Comparison of ENCODE assay signal across 8 cellular contexts in the genomic region with DNA sequence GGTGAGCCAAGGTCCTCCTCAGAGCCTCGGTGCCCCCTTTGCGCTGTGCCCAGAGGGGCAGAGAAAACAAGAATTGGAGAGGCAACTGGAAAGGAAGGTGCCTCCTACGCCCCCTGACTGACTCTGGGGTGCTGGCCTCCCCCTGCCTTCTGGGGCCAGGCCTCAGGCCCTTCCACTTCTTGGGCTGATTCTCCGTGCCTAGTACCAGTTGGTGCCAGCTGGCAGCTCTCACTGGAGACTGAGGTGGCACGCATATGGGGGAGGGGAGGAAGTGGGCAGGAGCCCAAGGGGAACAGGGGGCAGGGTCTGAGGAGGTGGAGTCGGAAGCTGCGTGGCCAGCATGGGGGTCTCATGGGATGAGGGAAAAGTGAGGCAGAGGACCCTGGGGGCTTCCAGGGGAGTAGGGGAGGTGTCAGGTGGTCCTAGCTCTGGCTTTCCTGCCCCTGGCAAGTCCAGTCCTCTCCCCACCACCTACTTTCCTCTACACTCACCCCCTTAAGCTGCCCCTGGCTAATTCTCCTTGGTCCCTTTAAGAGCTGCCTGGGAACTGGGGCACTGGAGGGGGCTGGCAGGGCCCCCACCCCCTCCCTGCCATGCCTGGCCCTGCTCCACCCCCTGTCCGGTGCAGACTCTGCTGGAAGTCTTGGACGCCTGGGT. TPM values are rescaled to one million over a fixed set of nuclear protein-coding genes. Genes with fewer than 3 reads are reported as not detected.
A peak's percentile ranks its signal among the peaks of the same experiment; 100 is the strongest.
DNase-seq lines count a peak whose midpoint lies in the region; ATAC-seq and TF ChIP-seq lines count a peak whose summit lies in the region.

No MANE protein-coding gene starts in this region.

- H3K4me1 ChIP-seq in fibroblast of lung (ENCODE audit: control insufficient read depth, extremely low read depth, insufficient read depth, low read length) (peaks cover 10% of the 10 kb centered on the region), foreskin keratinocyte (peaks cover under 1% of the 10 kb centered on the region)

- peak; percentile 21 for TF ChIP-seq POLR2A in GM18951 (IDR thresholded peaks at IDR 0.05; ENCODE audit: extremely low read depth, insufficient read depth, insufficient read length)

- no peaks in the 10 kb centered on the region for H3K79me2 ChIP-seq in fibroblast of lung (ENCODE audit: control insufficient read depth, insufficient read depth, low read length)

- H3K27me3 ChIP-seq in fibroblast of lung (ENCODE audit: control insufficient read depth, insufficient read depth, low read length) (peaks cover 7% of the 10 kb centered on the region), foreskin keratinocyte (no peaks in the 10 kb centered on the region)

- no peak overlapping the region for H3K9ac ChIP-seq in fibroblast of lung (ENCODE audit: insufficient read depth, low read length)

- H3K4me2 ChIP-seq in fibroblast of lung (ENCODE audit: extremely low read depth, insufficient read depth, low read length): peak overlapping the region; percentile 27

- DNase-seq in RPMI8226: peak; percentile 39
- DNase-seq in fibroblast of lung (ENCODE audit: low read depth in 2 of 2): no peak
- DNase-seq in renal cortical epithelial cell (ENCODE audit: low read depth): peak; percentile 45
- DNase-seq in NCI-H2107 (lab: John Stamatoyannopoulos, UW): no peak
- no peak for DNase-seq in stimulated activated CD4-positive, alpha-beta T cell treated with anti-CD3 and anti-CD28 coated beads, Interleukin-4, amount 100 ng/mL, for 24 hours
- DNase-seq in NOMO-1 treated with dmso at 0.1 percent for 144 hours (lab: John Stamatoyannopoulos, UW; ENCODE audit: unreplicated experiment): no peak
- DNase-seq in foreskin keratinocyte: no peak

- no peak for TF ChIP-seq CTCF in fibroblast of lung (conservative IDR thresholded peaks at IDR 0.05 in 1 of 2, IDR thresholded peaks at IDR 0.05 in 1 of 2; ENCODE audit: low read depth in 1 of 2, low read length in 2 of 2)
- TF ChIP-seq CTCF in foreskin keratinocyte (conservative IDR thresholded peaks at IDR 0.05): no peak

- no peaks in the 10 kb centered on the region for H3K9me3 ChIP-seq in fibroblast of lung (ENCODE audit: control insufficient read depth, insufficient read depth, low read depth, low read length)

- no peaks in the 10 kb centered on the region for H3K36me3 ChIP-seq in fibroblast of lung (ENCODE audit: control insufficient read depth, insufficient read depth, low read length)

- in situ Hi-C loops in GM18951 (cut with MboI; ENCODE audit: low sequenced_read_pairs, unreplicated experiment): no loop called here

- H2AFZ ChIP-seq in fibroblast of lung (ENCODE audit: low read length): no peak overlapping the region

- no peaks in the 10 kb centered on the region for H4K20me1 ChIP-seq in fibroblast of lung (ENCODE audit: control insufficient read depth, extremely low read depth, insufficient read depth, low read length)

- ATAC-seq in foreskin keratinocyte: no peak

- H3K27ac ChIP-seq in fibroblast of lung (ENCODE audit: insufficient read depth, low read length): no peak overlapping the region
- H3K27ac ChIP-seq in foreskin keratinocyte: no peak overlapping the region

- no peak overlapping the region for H3K4me3 ChIP-seq in fibroblast of lung (replicated peaks in 1 of 4; ENCODE audit: control extremely low read depth in 1 of 4, insufficient read depth in 1 of 4, low read depth in 3 of 4, low read length in 4 of 4)

RNA-seq across cellular contexts. Expression of a gene that starts 6.5 kb away (rescaled TPM):
- total RNA-seq in fibroblast of lung (0.77 and 0.99 TPM in 2 replicates), renal cortical epithelial cell (0.69 and 7.4 TPM in 2 replicates), foreskin keratinocyte (9.7 and 9.9 TPM in 2 replicates)
- polyA plus RNA-seq in fibroblast of lung (0.24 and 0.27 TPM in 2 replicates), foreskin keratinocyte (9.3 TPM in 2 replicates)
- 0.28 and 0.44 TPM in 2 replicates for polyA plus RNA-seq in fibroblast of lung (2012)
- polyA minus RNA-seq in fibroblast of lung (ENCODE audit: low replicate concordance): 0.27 and 1.8 TPM in 2 replicates

RNA-seq across cellular contexts. Expression of a gene that starts 32.4 kb away (rescaled TPM):
- total RNA-seq in fibroblast of lung (780 and 1,150 TPM in 2 replicates), renal cortical epithelial cell (420 and 617 TPM in 2 replicates), foreskin keratinocyte (816 and 822 TPM in 2 replicates)
- polyA plus RNA-seq in fibroblast of lung (613 and 813 TPM in 2 replicates), foreskin keratinocyte (810 and 877 TPM in 2 replicates)
- 891 and 1,369 TPM in 2 replicates for polyA plus RNA-seq in fibroblast of lung (2012)
- polyA minus RNA-seq in fibroblast of lung (ENCODE audit: low replicate concordance): 720 and 826 TPM in 2 replicates

RNA-seq across cellular contexts. Expression of a gene that starts 47.0 kb away (rescaled TPM):
- total RNA-seq in fibroblast of lung: 5.4 and 8.4 TPM in 2 replicates
- polyA plus RNA-seq in fibroblast of lung: 32.1 and 35.4 TPM in 2 replicates
- polyA plus RNA-seq in fibroblast of lung (2012): 20.3 and 20.5 TPM in 2 replicates
- 36.8 and 52.8 TPM in 2 replicates for polyA minus RNA-seq in fibroblast of lung (ENCODE audit: low replicate concordance)
- 5.9 and 17.4 TPM in 2 replicates for total RNA-seq in renal cortical epithelial cell
- 18.4 and 18.5 TPM in 2 replicates for total RNA-seq in foreskin keratinocyte
- 12.4 and 14.2 TPM in 2 replicates for polyA plus RNA-seq in foreskin keratinocyte

Comparison
In these comparisons a context has a peak if more than half of its experiments do, and no peak if none do; other contexts are left out.
1. DNase-seq: peak in RPMI8226 (single experiment) and renal cortical epithelial cell (single experiment); none in fibroblast of lung (0 of 2), NCI-H2107 (single experiment), stimulated activated CD4-positive, alpha-beta T cell treated with anti-CD3 and anti-CD28 coated beads, Interleukin-4, amount 100 ng/mL, for 24 hours (single experiment), NOMO-1 treated with dmso at 0.1 percent for 144 hours (single experiment) and foreskin keratinocyte (0 of 2).